ENCODE assay signal across 8 cellular contexts in genomic region chr21:16419188-16419874, GRCh38.
DNase-seq lines count a peak whose midpoint lies in the region; ATAC-seq, FAIRE-seq and TF ChIP-seq lines count a peak whose summit lies in the region.

No MANE protein-coding gene starts in this region.

- H3K27me3 Mint-ChIP-seq in WTC11 (ENCODE audit: low read depth) = no peaks in the 10 kb centered on the region

- H3K4me1 Mint-ChIP-seq in WTC11 = peaks cover 26% of the 10 kb centered on the region

- in situ Hi-C loops in mammary epithelial cell (cut with MboI; ENCODE audit: low sequenced_read_pairs in 2 of 2) = no loop called here

- H3K27ac ChIP-seq in mammary epithelial cell (ENCODE audit: insufficient read depth, low read depth, low read length) = peak overlapping the region; percentile 41
- peak overlapping the region; percentile 67 to 84 for H3K27ac ChIP-seq in left lung
- H3K27ac ChIP-seq in thymus (ENCODE audit: low read depth) = peak overlapping the region; percentile 36

- no peak overlapping the region for H3K9ac ChIP-seq in mammary epithelial cell (ENCODE audit: insufficient read depth, low read length)

- DNase-seq in NCI-H1105 (lab: John Stamatoyannopoulos, UW) = peak; percentile 92
- peak; percentile 50 for DNase-seq in mammary epithelial cell
- peak in 1 of 2 donors; percentile 81 for DNase-seq in left lung
- no peak for DNase-seq in WTC11 (ENCODE audit: low spot score)
- DNase-seq in HTR-8/SVneo (ENCODE audit: insufficient read length, low spot score) = no peak
- DNase-seq in GM19240 (ENCODE audit: insufficient read length, low spot score) = no peak

- H3K9me3 ChIP-seq in mammary epithelial cell (replicated peaks; ENCODE audit: insufficient read depth, low read length) (no peaks in the 10 kb centered on the region), left lung (no peaks in the 10 kb centered on the region), thymus (ENCODE audit: control insufficient read depth) (no peaks in the 10 kb centered on the region)

- intact Hi-C loops in mammary epithelial cell (cut with micrococcal nuclease) (no loop called here), left lung (cut with DNase I) (no loop called here)

- H3K36me3 ChIP-seq in mammary epithelial cell (ENCODE audit: insufficient read depth, low read length) (no peaks in the 10 kb centered on the region), left lung (no peaks in the 10 kb centered on the region), thymus (ENCODE audit: control insufficient read depth, insufficient read depth) (no peaks in the 10 kb centered on the region)

- no peaks in the 10 kb centered on the region for H4K20me1 ChIP-seq in mammary epithelial cell (ENCODE audit: insufficient read depth, low read length)

- no peaks in the 10 kb centered on the region for H3K9me3 Mint-ChIP-seq in WTC11

- FAIRE-seq in HTR-8/SVneo (lab: Jason Lieb, UNC) = no peak

- H3K27ac Mint-ChIP-seq in WTC11 = no peak overlapping the region

- H3K79me2 ChIP-seq in mammary epithelial cell (ENCODE audit: insufficient read depth, low read length) = no peaks in the 10 kb centered on the region

- H3K4me2 ChIP-seq in mammary epithelial cell (ENCODE audit: insufficient read depth, low read depth, low read length) = peak overlapping the region; percentile 93

- no TSS peak for BruUV-seq in mammary epithelial cell (replicated peaks; lab: Mats Ljungman, UMichigan)

- TF ChIP-seq CTCF in mammary epithelial cell (conservative IDR thresholded peaks at IDR 0.05 in 1 of 2, IDR thresholded peaks at IDR 0.05 in 1 of 2; ENCODE audit: extremely low read depth in 1 of 2, insufficient read depth in 1 of 2, low read depth in 1 of 2, low read length in 2 of 2) = no peak
- TF ChIP-seq CTCF in left lung (IDR thresholded peaks at IDR 0.05) = no peak
- no peak for TF ChIP-seq CTCF in WTC11 (IDR thresholded peaks at IDR 0.05)

- POLR2A ChIA-PET in WTC11 (lab: Charles Lee) = no interaction called here

- H3K4me1 ChIP-seq in mammary epithelial cell (ENCODE audit: insufficient read depth, low read length) (peaks cover 5% of the 10 kb centered on the region), left lung (no peaks in the 10 kb centered on the region), thymus (ENCODE audit: control insufficient read depth, insufficient read depth, low read length) (no peaks in the 10 kb centered on the region)

- WGBS in mammary epithelial cell (ENCODE audit: low coverage, missing lambda C conversion rate) = 3% methylated on average over 13 of the region's 13 CpGs
- 86% methylated on average over 13 of the region's 13 CpGs for WGBS in thymus

- H3K36me3 Mint-ChIP-seq in WTC11 = no peaks in the 10 kb centered on the region

- ATAC-seq in left lung (peak; percentile 87), WTC11 (no peak), HG03139 (IDR thresholded peaks at IDR 0.05; ENCODE audit: unreplicated experiment) (no peak)

- peak overlapping the region; percentile 96 for H2AFZ ChIP-seq in mammary epithelial cell (ENCODE audit: low read depth, low read length)

- CTCF ChIA-PET in mammary epithelial cell (lab: Charles Lee; ENCODE audit: low non-redundant PET) (no interaction called here), WTC11 (lab: Charles Lee) (no interaction called here)

- dilution Hi-C loops in mammary epithelial cell (cut with HindIII; ENCODE audit: low sequenced_read_pairs) = no loop called here

- H3K4me3 Mint-ChIP-seq in WTC11 = no peak overlapping the region

- no peaks in the 10 kb centered on the region for H3K27me3 ChIP-seq in mammary epithelial cell (ENCODE audit: insufficient read depth, low read length)
- no peaks in the 10 kb centered on the region for H3K27me3 ChIP-seq in left lung
- H3K27me3 ChIP-seq in thymus (ENCODE audit: control insufficient read depth, insufficient read depth) = no peaks in the 10 kb centered on the region

- peak overlapping the region; percentile 37 to 57 (median 49) for H3K4me3 ChIP-seq in mammary epithelial cell (replicated peaks in 1 of 3; ENCODE audit: insufficient read depth in 1 of 3, low read depth in 2 of 3, low read length in 3 of 3)
- peak overlapping the region; percentile 24 to 32 for H3K4me3 ChIP-seq in left lung
- H3K4me3 ChIP-seq in thymus (ENCODE audit: low read length) = peak overlapping the region; percentile 4

TF ChIP-seq in WTC11, 78 proteins besides CTCF, POLR2A, EP300 and RAD21 (continues in another document):
- no peak for TF ChIP-seq AR (CRISPR knock-in tag; IDR thresholded peaks at IDR 0.05)
- no peak for TF ChIP-seq IRF1 (CRISPR knock-in tag; IDR thresholded peaks at IDR 0.05)
- no peak for TF ChIP-seq NFE2L1 (CRISPR knock-in tag; IDR thresholded peaks at IDR 0.05)
- no peak for TF ChIP-seq MYBL2 (CRISPR knock-in tag; IDR thresholded peaks at IDR 0.05)
- no peak for TF ChIP-seq MAX (CRISPR knock-in tag; IDR thresholded peaks at IDR 0.05)
- TF ChIP-seq TEAD4 (CRISPR knock-in tag; IDR thresholded peaks at IDR 0.05) = no peak
- TF ChIP-seq ZNF416 (CRISPR knock-in tag; IDR thresholded peaks at IDR 0.05) = no peak
- TF ChIP-seq JUN (CRISPR knock-in tag; IDR thresholded peaks at IDR 0.05) = no peak
- no peak for TF ChIP-seq NR1H2 (CRISPR knock-in tag; IDR thresholded peaks at IDR 0.05)
- TF ChIP-seq TCF7 (CRISPR knock-in tag; IDR thresholded peaks at IDR 0.05; ENCODE audit: low read depth) = no peak
- no peak for TF ChIP-seq RELA (CRISPR knock-in tag; IDR thresholded peaks at IDR 0.05; ENCODE audit: borderline replicate concordance)
- TF ChIP-seq ZBTB21 (CRISPR knock-in tag; IDR thresholded peaks at IDR 0.05; ENCODE audit: borderline replicate concordance) = no peak
- TF ChIP-seq SOX15 (CRISPR knock-in tag; IDR thresholded peaks at IDR 0.05) = no peak
- TF ChIP-seq AFF4 (CRISPR knock-in tag; IDR thresholded peaks at IDR 0.05; ENCODE audit: borderline replicate concordance) = no peak
- TF ChIP-seq ZNF671 (CRISPR knock-in tag; IDR thresholded peaks at IDR 0.05) = no peak

Comparison
In these comparisons a context has a peak if more than half of its experiments do, and no peak if none do; other contexts are left out.
1. DNase-seq: peak in NCI-H1105 (single experiment) and mammary epithelial cell (single experiment); none in WTC11 (single experiment), HTR-8/SVneo (single experiment) and GM19240 (single experiment).
2. Peak in every context shown above with its lines, with median percentiles within 50 percentile points of each other: H3K27ac ChIP-seq and H3K4me3 ChIP-seq.